ENCODE assay signal across 1 cellular context in genomic region chr3:44983413-44984040, GRCh38.
TF ChIP-seq lines count a peak whose summit lies in the region.

No MANE protein-coding gene starts in this region.

TF ChIP-seq in GM12878, 131 proteins besides CTCF, POLR2A, EP300 and RAD21:
- TF ChIP-seq RELA (IDR thresholded peaks at IDR 0.05; ENCODE audit: borderline replicate concordance, partially characterized antibody) (no peak), BHLHE40 (IDR thresholded peaks at IDR 0.05; ENCODE audit: borderline replicate concordance in 1 of 2, low read depth in 2 of 2, low read length in 1 of 2) (peak in 1 of 2 experiments; percentile 29; a peak in 1 of 4 replicates), SREBF2 (IDR thresholded peaks at IDR 0.05; ENCODE audit: low read length) (no peak), NFXL1 (IDR thresholded peaks at IDR 0.05; ENCODE audit: borderline replicate concordance) (no peak), CBX3 (IDR thresholded peaks at IDR 0.05; ENCODE audit: borderline replicate concordance, low read depth) (no peak), CBX5 (IDR thresholded peaks at IDR 0.05; ENCODE audit: low read depth) (no peak), TCF3 (IDR thresholded peaks at IDR 0.05; ENCODE audit: borderline replicate concordance, insufficient read depth, low read depth, low read length) (no peak), BMI1 (IDR thresholded peaks at IDR 0.05; ENCODE audit: borderline replicate concordance) (no peak), CREB1 (IDR thresholded peaks at IDR 0.05; ENCODE audit: low read depth) (no peak), PML (IDR thresholded peaks at IDR 0.05; ENCODE audit: low read length) (no peak), SIX5 (IDR thresholded peaks at IDR 0.05; ENCODE audit: low read depth, low read length, severe bottlenecking) (no peak), NR2C2 (IDR thresholded peaks at IDR 0.05; ENCODE audit: borderline replicate concordance, control insufficient read depth, insufficient read length, low read depth) (no peak), NFIC (IDR thresholded peaks at IDR 0.05; ENCODE audit: low read depth, low read length) (no peak), MYB (IDR thresholded peaks at IDR 0.05; ENCODE audit: borderline replicate concordance, low read depth, low read length) (no peak), RCOR1 (conservative IDR thresholded peaks at IDR 0.05; ENCODE audit: low read depth, low read length) (no peak), TCF12 (IDR thresholded peaks at IDR 0.05; ENCODE audit: low read depth, low read length) (no peak), SMC3 (IDR thresholded peaks at IDR 0.05; ENCODE audit: borderline replicate concordance, low read length) (no peak), RAD51 (IDR thresholded peaks at IDR 0.05) (peak; percentile 68)
- TF ChIP-seq, protein P1, sequence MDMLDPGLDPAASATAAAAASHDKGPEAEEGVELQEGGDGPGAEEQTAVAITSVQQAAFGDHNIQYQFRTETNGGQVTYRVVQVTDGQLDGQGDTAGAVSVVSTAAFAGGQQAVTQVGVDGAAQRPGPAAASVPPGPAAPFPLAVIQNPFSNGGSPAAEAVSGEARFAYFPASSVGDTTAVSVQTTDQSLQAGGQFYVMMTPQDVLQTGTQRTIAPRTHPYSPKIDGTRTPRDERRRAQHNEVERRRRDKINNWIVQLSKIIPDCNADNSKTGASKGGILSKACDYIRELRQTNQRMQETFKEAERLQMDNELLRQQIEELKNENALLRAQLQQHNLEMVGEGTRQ (IDR thresholded peaks at IDR 0.05; ENCODE audit: borderline replicate concordance, low read depth, low read length), result peak; percentile 2; the same call in 1 of the 2 replicates
